ENCODE assay signal across 7 cellular contexts in the genomic region with DNA sequence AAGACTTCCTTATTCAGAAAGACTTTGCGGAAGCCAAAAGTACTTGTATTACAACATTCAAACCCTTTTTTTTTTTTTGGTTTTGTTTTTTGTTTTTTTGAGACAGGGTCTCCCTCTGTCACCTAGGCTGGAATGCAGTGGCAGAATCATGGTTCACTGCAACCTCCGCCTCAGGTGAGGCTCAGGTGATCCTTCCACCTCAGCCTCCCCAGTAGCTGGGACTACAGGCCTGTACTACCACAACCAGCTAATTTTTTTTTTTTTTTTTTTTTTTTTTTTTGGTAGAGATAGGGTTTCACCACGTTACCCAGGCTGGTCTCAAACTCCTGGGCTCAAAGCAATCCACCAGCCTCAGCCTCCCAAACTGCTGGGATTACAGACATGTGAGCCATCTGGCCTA. TPM values are rescaled to one million over a fixed set of nuclear protein-coding genes. Genes with fewer than 3 reads are reported as not detected.
"Had no signal": no experiment of that assay in that cellular context is flagged by ENCODE, and none has a peak within 500 bp of the region (broad histone marks: within the 10 kb centered on the region; RNA-seq: fewer than 3 reads in every experiment).

No MANE protein-coding gene starts in this region.

RNA-seq across cellular contexts. Expression of a gene that starts 51.0 kb away (rescaled TPM):
- total RNA-seq: dermis microvascular lymphatic vessel endothelial cell; esophagus mucosa; left lobe of liver; mononuclear cell; naive thymus-derived CD4-positive, alpha-beta T cell had no signal
- polyA plus RNA-seq: immature natural killer cell; mammary epithelial cell; naive thymus-derived CD4-positive, alpha-beta T cell had no signal
